8 cellular contexts compared by ENCODE assay signal in the genomic region with DNA sequence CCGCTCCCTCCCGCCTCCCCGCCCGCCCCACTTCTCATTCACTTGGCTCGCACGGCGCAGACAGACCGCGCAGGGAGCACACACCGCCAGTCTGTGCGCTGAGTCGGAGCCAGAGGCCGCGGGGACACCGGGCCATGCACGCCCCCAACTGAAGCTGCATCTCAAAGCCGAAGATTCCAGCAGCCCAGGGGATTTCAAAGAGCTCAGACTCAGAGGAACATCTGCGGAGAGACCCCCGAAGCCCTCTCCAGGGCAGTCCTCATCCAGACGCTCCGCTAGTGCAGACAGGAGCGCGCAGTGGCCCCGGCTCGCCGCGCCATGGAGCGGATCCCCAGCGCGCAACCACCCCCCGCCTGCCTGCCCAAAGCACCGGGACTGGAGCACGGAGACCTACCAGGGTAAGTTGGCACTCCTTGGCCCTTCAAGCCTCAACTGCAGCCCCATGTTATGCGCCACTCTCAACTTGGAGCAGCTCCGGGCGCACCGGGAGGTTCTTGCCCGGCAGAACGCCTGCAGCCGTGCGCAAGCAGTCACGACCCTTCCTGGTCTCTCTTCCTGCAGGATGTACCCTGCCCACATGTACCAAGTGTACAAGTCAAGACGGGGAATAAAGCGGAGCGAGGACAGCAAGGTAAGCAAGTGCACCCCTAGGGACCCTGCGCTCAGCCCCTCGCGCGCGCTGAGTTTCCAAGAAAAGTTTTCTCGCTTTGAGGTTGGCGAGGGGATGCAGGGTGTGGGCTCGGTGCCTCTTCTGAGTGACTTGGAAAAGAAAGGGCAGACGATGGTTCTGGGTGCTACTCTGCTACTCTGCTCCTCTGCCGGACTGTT. TPM values are rescaled to one million over a fixed set of nuclear protein-coding genes. Genes with fewer than 3 reads are reported as not detected.
DNase-seq lines count a peak whose midpoint lies in the region; ATAC-seq and TF ChIP-seq lines count a peak whose summit lies in the region.

A gene (plus strand): TSS at position 37 of the 828 bp plus-strand sequence. CDS start 282 bp downstream, at position 319.

- H3K27ac Mint-ChIP-seq in CD14-positive monocyte (peak within 1 kb of the TSS; percentile 100), IgD-negative memory B cell (peak within 1 kb of the TSS; percentile 97 to 98 (median 97)), progenitor cell of endocrine pancreas (no peak within 1 kb of the TSS)
- peak within 1 kb of the TSS; percentile 99 for H3K27ac Mint-ChIP-seq in activated naive CD4-positive, alpha-beta T cell treated with anti-CD3 and anti-CD28 coated beads, Interleukin-2, amount 50 U/mL, for 72 hours

- peaks cover 0 to 6% (median 0%) of the 10 kb centered on the region in 7 donors for H3K9me3 Mint-ChIP-seq in CD14-positive monocyte
- no peaks in the 10 kb centered on the region for H3K9me3 Mint-ChIP-seq in IgD-negative memory B cell
- H3K9me3 Mint-ChIP-seq in activated naive CD4-positive, alpha-beta T cell treated with anti-CD3 and anti-CD28 coated beads, Interleukin-2, amount 50 U/mL, for 72 hours, result no peaks in the 10 kb centered on the region
- H3K9me3 Mint-ChIP-seq in progenitor cell of endocrine pancreas (ENCODE audit: low read depth), result no peaks in the 10 kb centered on the region

- peaks cover 0 to 5% (median 2%) of the 10 kb centered on the region in 3 donors for H3K27me3 Mint-ChIP-seq in CD14-positive monocyte (ENCODE audit: low read depth in 3 of 3)
- H3K27me3 Mint-ChIP-seq in IgD-negative memory B cell, result no peaks in the 10 kb centered on the region
- H3K27me3 Mint-ChIP-seq in progenitor cell of endocrine pancreas, result peaks cover 82% of the 10 kb centered on the region

- H3K4me1 Mint-ChIP-seq in CD14-positive monocyte (peaks cover 56% of the 10 kb centered on the region), IgD-negative memory B cell (peaks cover 36 to 59% (median 49%) of the 10 kb centered on the region in 3 donors), progenitor cell of endocrine pancreas (ENCODE audit: low read depth) (peaks cover 22% of the 10 kb centered on the region)

- TF ChIP-seq CTCF in CD14-positive monocyte (IDR thresholded peaks at IDR 0.05) (no peak), progenitor cell of endocrine pancreas (IDR thresholded peaks at IDR 0.05; ENCODE audit: unreplicated experiment) (no peak)

- H3K4me3 Mint-ChIP-seq in CD14-positive monocyte (peak within 1 kb of the TSS; percentile 99 to 100), IgD-negative memory B cell (peak within 1 kb of the TSS; percentile 96 to 100 (median 98)), progenitor cell of endocrine pancreas (ENCODE audit: low read depth) (peak within 1 kb of the TSS; percentile 72)

- ATAC-seq in GM19395 (IDR thresholded peaks at IDR 0.05; ENCODE audit: unreplicated experiment), result peak; percentile 0
- no peak for ATAC-seq in activated naive CD4-positive, alpha-beta T cell treated with anti-CD3 and anti-CD28 coated beads, Interleukin-2, amount 50 U/mL, for 72 hours

- peaks cover 34 to 37% of the 10 kb centered on the region in 2 donors for H3K36me3 Mint-ChIP-seq in CD14-positive monocyte
- peaks cover 3% of the 10 kb centered on the region for H3K36me3 Mint-ChIP-seq in IgD-negative memory B cell
- H3K36me3 Mint-ChIP-seq in activated naive CD4-positive, alpha-beta T cell treated with anti-CD3 and anti-CD28 coated beads, Interleukin-2, amount 50 U/mL, for 72 hours, result peaks cover 49 to 52% of the 10 kb centered on the region in 2 donors
- no peaks in the 10 kb centered on the region for H3K36me3 Mint-ChIP-seq in progenitor cell of endocrine pancreas (ENCODE audit: insufficient read depth)

- intact Hi-C loops in CD14-positive monocyte (cut with micrococcal nuclease), result loop anchor here (2.0 to 10.0 kb wide), 9 partner anchors 33 to 485 kb away; a partner anchor contains a TSS
- intact Hi-C loops in cardiac septum (cut with DNase I), result loop anchor here (1.0 to 2.0 kb wide), 3 partner anchors 47 to 259 kb away; no protein-coding TSS in a partner anchor

- DNase-seq in CD14-positive monocyte (ENCODE audit: low spot score), result no peak
- DNase-seq in activated naive CD4-positive, alpha-beta T cell treated with anti-CD3 and anti-CD28 coated beads, Interleukin-2, amount 50 U/mL, for 72 hours (ENCODE audit: low spot score in 2 of 2), result no peak
- no peak for DNase-seq in cardiac septum (ENCODE audit: low spot score)
- DNase-seq in progenitor cell of endocrine pancreas (ENCODE audit: low spot score, unreplicated experiment), result no peak
- DNase-seq in amniotic stem cell (lab: John Stamatoyannopoulos, UW), result no peak
- DNase-seq in GM03348 (ENCODE audit: low spot score), result no peak

RNA-seq across cellular contexts. Expression of the gene that starts here (rescaled TPM):
- polyA plus RNA-seq in CD14-positive monocyte, result 10 to 100 TPM; 20.2 to 23.4 TPM
- 11.1 TPM for polyA plus RNA-seq in IgD-negative memory B cell
- total RNA-seq in activated naive CD4-positive, alpha-beta T cell treated with anti-CD3 and anti-CD28 coated beads, Interleukin-2, amount 50 U/mL, for 72 hours, result 100 to 1,000 TPM; 228 to 369 TPM
- 71.5 TPM for total RNA-seq in cardiac septum
- total RNA-seq in progenitor cell of endocrine pancreas, result 1.1 and 1.3 TPM in 2 replicates

Comparison
In these comparisons a context has a peak if more than half of its experiments do, and no peak if none do; other contexts are left out.
1. RNA of the gene that starts here (total RNA-seq): 228 to 369 TPM in activated naive CD4-positive, alpha-beta T cell treated with anti-CD3 and anti-CD28 coated beads, Interleukin-2, amount 50 U/mL, for 72 hours and 71.5 TPM in cardiac septum (single experiment); 1.1 to 1.3 TPM in progenitor cell of endocrine pancreas; every median in the first group is over 10 times any median in the second.
2. Peak in every context shown above with its lines, with median percentiles within 50 percentile points of each other: H3K4me3 Mint-ChIP-seq.